Comparison of ENCODE assay signal across 17 cellular contexts in the genomic region with DNA sequence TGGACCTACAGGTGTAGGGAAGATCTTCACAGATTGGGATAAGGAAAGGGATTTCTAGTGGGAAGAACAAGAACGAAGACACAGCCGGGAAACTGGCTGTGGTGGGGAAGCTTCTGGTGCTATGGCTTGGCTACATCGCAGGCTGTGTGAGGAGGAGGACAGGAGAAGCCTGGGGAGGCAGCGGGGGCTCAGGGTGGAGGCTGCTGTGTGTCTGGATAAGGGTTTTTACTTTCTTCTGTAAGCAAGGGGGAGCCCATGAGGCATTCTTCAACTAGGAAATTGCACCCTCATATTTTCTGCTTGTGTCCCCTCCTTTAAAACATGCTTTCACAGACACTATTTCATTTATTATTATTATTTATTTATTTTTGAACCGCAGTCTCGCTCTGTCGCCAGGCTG. TPM values are rescaled to one million over a fixed set of nuclear protein-coding genes. Genes with fewer than 3 reads are reported as not detected.
DNase-seq lines count a peak whose midpoint lies in the region; ATAC-seq, FAIRE-seq and TF ChIP-seq lines count a peak whose summit lies in the region.
"Had no signal": no experiment of that assay in that cellular context is flagged by ENCODE, and none has a peak within 500 bp of the region (broad histone marks: within the 10 kb centered on the region; RNA-seq: fewer than 3 reads in every experiment).

No MANE protein-coding gene starts in this region.

- H4K20me1 ChIP-seq in SK-N-SH (ENCODE audit: insufficient read depth) = no peaks in the 10 kb centered on the region

- no peak for DNase-seq in SK-N-SH
- DNase-seq in Kasumi-1 (lab: John Stamatoyannopoulos, UW) = peak; percentile 91
- DNase-seq in cardiac fibroblast (ENCODE audit: low read depth in 2 of 2) = no peak
- DNase-seq in retinal pigment epithelial cell (ENCODE audit: low read depth) = no peak
- no peak for DNase-seq in NCI-H226
- DNase-seq in H54 (ENCODE audit: insufficient read length, low spot score) = no peak
- DNase-seq: activated CD4-positive, alpha-beta T cell treated with anti-CD3 and anti-CD28 coated beads, Interleukin-2, amount 50 U/mL, for 48 hours; activated effector memory CD4-positive, alpha-beta T cell treated with anti-CD3 and anti-CD28 coated beads, Interleukin-2, amount 50 U/mL, for 16 hours; brain microvascular endothelial cell; effector CD8-positive, alpha-beta T cell; foreskin keratinocyte; NCI-H1105; NCI-H345; Peyer's patch had no signal

- H2AFZ ChIP-seq in SK-N-SH (ENCODE audit: low read depth) = no peak overlapping the region

- no peak overlapping the region for H3K4me2 ChIP-seq in SK-N-SH
- H3K4me2 ChIP-seq: A549 had no signal

- no peak for TF ChIP-seq EP300 in SK-N-SH (IDR thresholded peaks at IDR 0.05; ENCODE audit: borderline replicate concordance in 1 of 2, low read depth in 1 of 2, low read length in 1 of 2)

- H3K4me1 ChIP-seq in SK-N-SH (ENCODE audit: control insufficient read depth in 1 of 2, insufficient read depth in 2 of 2, low read depth in 1 of 2, low read length in 1 of 2) = peaks cover 4 to 28% of the 10 kb centered on the region in 2 experiments; a peak in 2 of 4 replicates

- TF ChIP-seq POLR2A in H54 (IDR thresholded peaks at IDR 0.05; ENCODE audit: low read depth, low read length) = no peak

- H3K27me3 ChIP-seq in SK-N-SH (ENCODE audit: insufficient read depth) = peaks cover 9% of the 10 kb centered on the region
- H3K27me3 ChIP-seq: brain microvascular endothelial cell, Peyer's patch had no signal

- no peak overlapping the region for H3K4me3 ChIP-seq in SK-N-SH (ENCODE audit: low read depth in 2 of 2, low read length in 1 of 2)
- H3K4me3 ChIP-seq in cardiac fibroblast (replicated peaks in 1 of 2; ENCODE audit: low read depth in 2 of 2, low read length in 2 of 2) = no peak overlapping the region
- H3K4me3 ChIP-seq in retinal pigment epithelial cell (ENCODE audit: low read length) = no peak overlapping the region
- H3K4me3 ChIP-seq: A549, Peyer's patch had no signal

- WGBS in SK-N-SH (ENCODE audit: low lambda C conversion rate) = 79% methylated on average over 7 of the region's 7 CpGs

- peaks cover 10% of the 10 kb centered on the region; the same call in 1 of the 2 replicates for H3K79me2 ChIP-seq in SK-N-SH (ENCODE audit: insufficient read depth)

- POLR2A ChIA-PET in SK-N-SH (lab: Yijun Ruan, JAX) = interaction anchor here (0.7 to 1.1 kb wide), 2 partner anchors 27 to 29 kb away, joined by 3 to 6 read pairs; no protein-coding TSS in a partner anchor

- CTCF ChIA-PET in SK-N-SH (lab: Yijun Ruan, JAX) = interaction anchor here (0.7 to 56.8 kb wide), 8 partner anchors 15 to 95 kb away, joined by 3 to 1687 read pairs (median 222); partner anchors contain the start of genes AANAT, CYGB, PRCD and RHBDF2

- no peaks in the 10 kb centered on the region for H3K9me2 ChIP-seq in SK-N-SH

- no peak overlapping the region for H3K9ac ChIP-seq in SK-N-SH

- no peak for TF ChIP-seq RAD21 in SK-N-SH (IDR thresholded peaks at IDR 0.05; ENCODE audit: low read length)

- no peak for FAIRE-seq in H54 (lab: Jason Lieb, UNC)
- FAIRE-seq: A549 had no signal

- H3K36me3 ChIP-seq in SK-N-SH (replicated peaks in 1 of 2; ENCODE audit: control insufficient read depth in 1 of 2, insufficient read depth in 2 of 2, low read length in 1 of 2) = no peaks in the 10 kb centered on the region
- H3K36me3 ChIP-seq: brain microvascular endothelial cell, Peyer's patch had no signal

- peak; percentile 28; the same call in 1 of the 2 replicates for TF ChIP-seq CTCF in SK-N-SH (IDR thresholded peaks at IDR 0.05)
- TF ChIP-seq CTCF in cardiac fibroblast (IDR thresholded peaks at IDR 0.05; ENCODE audit: low read depth, low read length) = peak; percentile 13
- peak; percentile 16 for TF ChIP-seq CTCF in retinal pigment epithelial cell (conservative IDR thresholded peaks at IDR 0.05; ENCODE audit: low read depth, low read length)

- peaks cover 13% of the 10 kb centered on the region for H3F3A ChIP-seq in SK-N-SH (replicated peaks; ENCODE audit: insufficient read depth)

- ATAC-seq in SK-N-SH treated with all-trans-retinoic acid at 6 μM for 48 hours (no peak), GM21723 (IDR thresholded peaks at IDR 0.05; ENCODE audit: unreplicated experiment) (no peak)
- ATAC-seq: A549, foreskin keratinocyte had no signal

- no peaks in the 10 kb centered on the region for H3K9me3 ChIP-seq in SK-N-SH
- H3K9me3 ChIP-seq: A549, Peyer's patch had no signal

- no peak overlapping the region for H3K27ac ChIP-seq in SK-N-SH (ENCODE audit: low read depth in 2 of 2, low read length in 1 of 2)
- H3K27ac ChIP-seq: A549, brain microvascular endothelial cell, foreskin keratinocyte, Peyer's patch had no signal

TF ChIP-seq in SK-N-SH, 30 proteins besides CTCF, POLR2A, EP300 and RAD21:
- TF ChIP-seq TEAD4 (IDR thresholded peaks at IDR 0.05; ENCODE audit: borderline replicate concordance, insufficient read depth) = no peak
- TF ChIP-seq POLR2AphosphoS5 (IDR thresholded peaks at IDR 0.05; ENCODE audit: low read depth, low read length) = no peak
- TF ChIP-seq, protein P1, sequence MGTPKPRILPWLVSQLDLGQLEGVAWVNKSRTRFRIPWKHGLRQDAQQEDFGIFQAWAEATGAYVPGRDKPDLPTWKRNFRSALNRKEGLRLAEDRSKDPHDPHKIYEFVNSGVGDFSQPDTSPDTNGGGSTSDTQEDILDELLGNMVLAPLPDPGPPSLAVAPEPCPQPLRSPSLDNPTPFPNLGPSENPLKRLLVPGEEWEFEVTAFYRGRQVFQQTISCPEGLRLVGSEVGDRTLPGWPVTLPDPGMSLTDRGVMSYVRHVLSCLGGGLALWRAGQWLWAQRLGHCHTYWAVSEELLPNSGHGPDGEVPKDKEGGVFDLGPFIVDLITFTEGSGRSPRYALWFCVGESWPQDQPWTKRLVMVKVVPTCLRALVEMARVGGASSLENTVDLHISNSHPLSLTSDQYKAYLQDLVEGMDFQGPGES (IDR thresholded peaks at IDR 0.05; ENCODE audit: low read depth, low read length) = no peak

TF ChIP-seq in SK-N-SH treated with all-trans-retinoic acid at 6 μM for 48 hours, 23 proteins besides CTCF, POLR2A, EP300 and RAD21 (continues in another document):
- no peak for TF ChIP-seq BACH2 (CRISPR knock-in tag; IDR thresholded peaks at IDR 0.05; ENCODE audit: borderline replicate concordance)
- no peak for TF ChIP-seq OSR1 (CRISPR knock-in tag; IDR thresholded peaks at IDR 0.05)
- TF ChIP-seq TCF4 (CRISPR knock-in tag; IDR thresholded peaks at IDR 0.05; ENCODE audit: borderline replicate concordance) = no peak
- TF ChIP-seq ARNTL (CRISPR knock-in tag; IDR thresholded peaks at IDR 0.05; ENCODE audit: borderline replicate concordance, low read depth) = no peak
- TF ChIP-seq GLIS3 (CRISPR knock-in tag; IDR thresholded peaks at IDR 0.05) = no peak
- no peak for TF ChIP-seq ZNF8 (CRISPR knock-in tag; IDR thresholded peaks at IDR 0.05)
- TF ChIP-seq, protein P2, sequence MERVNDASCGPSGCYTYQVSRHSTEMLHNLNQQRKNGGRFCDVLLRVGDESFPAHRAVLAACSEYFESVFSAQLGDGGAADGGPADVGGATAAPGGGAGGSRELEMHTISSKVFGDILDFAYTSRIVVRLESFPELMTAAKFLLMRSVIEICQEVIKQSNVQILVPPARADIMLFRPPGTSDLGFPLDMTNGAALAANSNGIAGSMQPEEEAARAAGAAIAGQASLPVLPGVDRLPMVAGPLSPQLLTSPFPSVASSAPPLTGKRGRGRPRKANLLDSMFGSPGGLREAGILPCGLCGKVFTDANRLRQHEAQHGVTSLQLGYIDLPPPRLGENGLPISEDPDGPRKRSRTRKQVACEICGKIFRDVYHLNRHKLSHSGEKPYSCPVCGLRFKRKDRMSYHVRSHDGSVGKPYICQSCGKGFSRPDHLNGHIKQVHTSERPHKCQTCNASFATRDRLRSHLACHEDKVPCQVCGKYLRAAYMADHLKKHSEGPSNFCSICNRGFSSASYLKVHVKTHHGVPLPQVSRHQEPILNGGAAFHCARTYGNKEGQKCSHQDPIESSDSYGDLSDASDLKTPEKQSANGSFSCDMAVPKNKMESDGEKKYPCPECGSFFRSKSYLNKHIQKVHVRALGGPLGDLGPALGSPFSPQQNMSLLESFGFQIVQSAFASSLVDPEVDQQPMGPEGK (CRISPR knock-in tag; IDR thresholded peaks at IDR 0.05; ENCODE audit: borderline replicate concordance) = no peak
- no peak for TF ChIP-seq ESRRG (CRISPR knock-in tag; IDR thresholded peaks at IDR 0.05)
- no peak for TF ChIP-seq ISL1 (CRISPR knock-in tag; IDR thresholded peaks at IDR 0.05)
- TF ChIP-seq, protein P3, sequence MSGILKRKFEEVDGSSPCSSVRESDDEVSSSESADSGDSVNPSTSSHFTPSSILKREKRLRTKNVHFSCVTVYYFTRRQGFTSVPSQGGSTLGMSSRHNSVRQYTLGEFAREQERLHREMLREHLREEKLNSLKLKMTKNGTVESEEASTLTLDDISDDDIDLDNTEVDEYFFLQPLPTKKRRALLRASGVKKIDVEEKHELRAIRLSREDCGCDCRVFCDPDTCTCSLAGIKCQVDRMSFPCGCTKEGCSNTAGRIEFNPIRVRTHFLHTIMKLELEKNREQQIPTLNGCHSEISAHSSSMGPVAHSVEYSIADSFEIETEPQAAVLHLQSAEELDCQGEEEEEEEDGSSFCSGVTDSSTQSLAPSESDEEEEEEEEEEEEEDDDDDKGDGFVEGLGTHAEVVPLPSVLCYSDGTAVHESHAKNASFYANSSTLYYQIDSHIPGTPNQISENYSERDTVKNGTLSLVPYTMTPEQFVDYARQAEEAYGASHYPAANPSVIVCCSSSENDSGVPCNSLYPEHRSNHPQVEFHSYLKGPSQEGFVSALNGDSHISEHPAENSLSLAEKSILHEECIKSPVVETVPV (CRISPR knock-in tag; IDR thresholded peaks at IDR 0.05) = no peak
- TF ChIP-seq TOX (CRISPR knock-in tag; IDR thresholded peaks at IDR 0.05; ENCODE audit: borderline replicate concordance) = no peak

RNA-seq across cellular contexts. Expression of gene RHBDF2, which starts 2.9 kb away (rescaled TPM):
- 14.0 and 16.1 TPM in 2 replicates for polyA plus RNA-seq in SK-N-SH (2012; rRNA removed)
- 7.0 and 9.1 TPM in 2 replicates for polyA plus RNA-seq in SK-N-SH (2012; cell fraction: cytosol; rRNA removed)
- polyA plus RNA-seq in SK-N-SH (2012; cell fraction: nucleus; rRNA removed) = 51.9 and 65.9 TPM in 2 replicates

RNA-seq across cellular contexts. Expression of gene CYGB, which starts 33.4 kb away (rescaled TPM):
- 1.7 and 3.7 TPM in 2 replicates for polyA plus RNA-seq in SK-N-SH (2012; rRNA removed)
- polyA plus RNA-seq in SK-N-SH (2012; cell fraction: cytosol; rRNA removed) = 1.3 and 3.2 TPM in 2 replicates
- 1.1 and 1.7 TPM in 2 replicates for polyA plus RNA-seq in SK-N-SH (2012; cell fraction: nucleus; rRNA removed)

RNA-seq across cellular contexts. Expression of gene PRCD, which starts 35.7 kb away (rescaled TPM):
- 2.2 and 5.0 TPM in 2 replicates for polyA plus RNA-seq in SK-N-SH (2012; rRNA removed)
- polyA plus RNA-seq in SK-N-SH (2012; cell fraction: cytosol; rRNA removed) = 5.8 and 8.0 TPM in 2 replicates
- 5.6 and 13.2 TPM in 2 replicates for polyA plus RNA-seq in SK-N-SH (2012; cell fraction: nucleus; rRNA removed)
- polyA plus RNA-seq: A549 had no signal

RNA-seq across cellular contexts. Expression of gene AANAT, which starts 36.7 kb away (rescaled TPM):
- polyA plus RNA-seq in SK-N-SH (2012; rRNA removed) = 0.26 TPM in 1 of 2 replicates, not detected in the other
- polyA plus RNA-seq in SK-N-SH (2012; cell fraction: cytosol; rRNA removed) = 0.04 and 0.07 TPM in 2 replicates
- polyA plus RNA-seq in SK-N-SH (2012; cell fraction: nucleus; rRNA removed) = 0.56 and 1.2 TPM in 2 replicates
- polyA plus RNA-seq: foreskin keratinocyte had no signal

RNA-seq across cellular contexts. Expression of gene UBE2O, which starts 51.2 kb away (rescaled TPM):
- polyA plus RNA-seq in SK-N-SH (2012; rRNA removed) = 20.0 and 25.4 TPM in 2 replicates
- polyA plus RNA-seq in SK-N-SH (2012; cell fraction: cytosol; rRNA removed) = 9.8 and 16.2 TPM in 2 replicates
- 54.5 and 60.1 TPM in 2 replicates for polyA plus RNA-seq in SK-N-SH (2012; cell fraction: nucleus; rRNA removed)

Comparison
In these comparisons a context has a peak if more than half of its experiments do, and no peak if none do; other contexts are left out.
1. DNase-seq: peak in Kasumi-1 (2 of 2); none in SK-N-SH (single experiment), cardiac fibroblast (0 of 2), retinal pigment epithelial cell (single experiment), NCI-H226 (single experiment) and H54 (single experiment).
2. Peak in every context shown above with its lines, with median percentiles within 50 percentile points of each other: CTCF ChIP-seq.